19 cellular contexts compared by ENCODE assay signal in the genomic region with DNA sequence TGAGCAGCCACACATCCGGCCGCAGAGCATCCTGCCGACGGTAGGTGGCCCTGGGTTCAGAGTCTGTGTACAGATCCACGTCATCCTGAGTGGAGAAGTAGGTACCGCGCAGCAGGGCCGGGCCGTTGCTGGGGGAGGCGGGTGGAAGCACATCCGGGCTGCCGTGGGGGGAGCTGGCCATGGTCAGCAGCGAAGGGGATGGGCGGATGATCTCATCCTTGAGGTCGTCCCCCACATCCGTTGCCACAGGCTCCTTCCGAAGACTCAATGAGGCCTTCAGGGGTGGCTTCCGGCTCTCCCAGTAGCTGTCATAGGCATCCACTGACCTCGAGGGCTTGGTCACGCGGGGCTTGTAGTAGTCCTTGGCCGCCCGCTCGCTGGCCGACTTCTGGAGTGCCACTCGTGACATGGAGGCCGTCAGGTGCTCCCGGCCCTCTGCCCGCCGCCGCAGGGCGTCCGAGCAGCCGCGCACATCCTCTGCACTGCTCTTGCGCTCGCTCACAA. TPM values are rescaled to one million over a fixed set of nuclear protein-coding genes. Genes with fewer than 3 reads are reported as not detected.
DNase-seq lines count a peak whose midpoint lies in the region; TF ChIP-seq lines count a peak whose summit lies in the region.
"Had no signal": no experiment of that assay in that cellular context is flagged by ENCODE, and none has a peak within 500 bp of the region (broad histone marks: within the 10 kb centered on the region; RNA-seq: fewer than 3 reads in every experiment).

No MANE protein-coding gene starts in this region.

- intact Hi-C loops in posterior vena cava (cut with DNase I) = no loop called here

- DNase-seq in D341Med (ENCODE audit: low spot score) = peak; percentile 18
- peak; percentile 5 for DNase-seq in iPS-NIHi7 (ENCODE audit: extremely low spot score)
- DNase-seq in posterior vena cava (ENCODE audit: low spot score) = peak; percentile 73
- no peak for DNase-seq in NOMO-1 (lab: John Stamatoyannopoulos, UW; ENCODE audit: unreplicated experiment in 2 of 2)
- DNase-seq in NCI-H1105 (lab: John Stamatoyannopoulos, UW) = no peak
- DNase-seq in AML-193 (lab: John Stamatoyannopoulos, UW) = no peak
- DNase-seq: activated CD4-positive, alpha-beta memory T cell treated with anti-CD3 and anti-CD28 coated beads, Interleukin-2, amount 10 ng/mL, durations not matched to agents 7 days and 5 days; activated CD8-positive, alpha-beta memory T cell treated with anti-CD3 and anti-CD28 coated beads, Interleukin-2, amount 50 U/mL, for 4 hours; activated naive CD4-positive, alpha-beta T cell treated with anti-CD3 and anti-CD28 coated beads, Interleukin-2, amount 10 ng/mL, durations not matched to agents 7 days and 5 days; cerebellar nuclear complex; DMS53; hippocampal formation; immature natural killer cell; NCI-H1436; NCI-H2081 treated with DMSO at 0.1 percent for 48 hours; NCI-H345; NCI-H69; stimulated activated CD4-positive, alpha-beta T cell treated with anti-CD3 and anti-CD28 coated beads, Interleukin-4, amount 100 ng/mL, for 24 hours had no signal

TF ChIP-seq in PFSK-1, 5 proteins besides CTCF, POLR2A, EP300 and RAD21:
- TF ChIP-seq POLR2AphosphoS5 (IDR thresholded peaks at IDR 0.05; ENCODE audit: low read depth, low read length) (no peak), FOXP2 (optimal IDR thresholded peaks at IDR 0.05; ENCODE audit: borderline replicate concordance, extremely low read depth, extremely low read length, insufficient read depth) (peak; percentile 99), SIN3A (IDR thresholded peaks at IDR 0.05; ENCODE audit: borderline replicate concordance, insufficient read depth, low read length) (no peak), TAF1 (IDR thresholded peaks at IDR 0.05; ENCODE audit: borderline replicate concordance, insufficient read depth, low read length) (no peak)
- TF ChIP-seq, protein P1, sequence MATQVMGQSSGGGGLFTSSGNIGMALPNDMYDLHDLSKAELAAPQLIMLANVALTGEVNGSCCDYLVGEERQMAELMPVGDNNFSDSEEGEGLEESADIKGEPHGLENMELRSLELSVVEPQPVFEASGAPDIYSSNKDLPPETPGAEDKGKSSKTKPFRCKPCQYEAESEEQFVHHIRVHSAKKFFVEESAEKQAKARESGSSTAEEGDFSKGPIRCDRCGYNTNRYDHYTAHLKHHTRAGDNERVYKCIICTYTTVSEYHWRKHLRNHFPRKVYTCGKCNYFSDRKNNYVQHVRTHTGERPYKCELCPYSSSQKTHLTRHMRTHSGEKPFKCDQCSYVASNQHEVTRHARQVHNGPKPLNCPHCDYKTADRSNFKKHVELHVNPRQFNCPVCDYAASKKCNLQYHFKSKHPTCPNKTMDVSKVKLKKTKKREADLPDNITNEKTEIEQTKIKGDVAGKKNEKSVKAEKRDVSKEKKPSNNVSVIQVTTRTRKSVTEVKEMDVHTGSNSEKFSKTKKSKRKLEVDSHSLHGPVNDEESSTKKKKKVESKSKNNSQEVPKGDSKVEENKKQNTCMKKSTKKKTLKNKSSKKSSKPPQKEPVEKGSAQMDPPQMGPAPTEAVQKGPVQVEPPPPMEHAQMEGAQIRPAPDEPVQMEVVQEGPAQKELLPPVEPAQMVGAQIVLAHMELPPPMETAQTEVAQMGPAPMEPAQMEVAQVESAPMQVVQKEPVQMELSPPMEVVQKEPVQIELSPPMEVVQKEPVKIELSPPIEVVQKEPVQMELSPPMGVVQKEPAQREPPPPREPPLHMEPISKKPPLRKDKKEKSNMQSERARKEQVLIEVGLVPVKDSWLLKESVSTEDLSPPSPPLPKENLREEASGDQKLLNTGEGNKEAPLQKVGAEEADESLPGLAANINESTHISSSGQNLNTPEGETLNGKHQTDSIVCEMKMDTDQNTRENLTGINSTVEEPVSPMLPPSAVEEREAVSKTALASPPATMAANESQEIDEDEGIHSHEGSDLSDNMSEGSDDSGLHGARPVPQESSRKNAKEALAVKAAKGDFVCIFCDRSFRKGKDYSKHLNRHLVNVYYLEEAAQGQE (IDR thresholded peaks at IDR 0.05; ENCODE audit: insufficient read depth in 1 of 2, low read depth in 2 of 2, low read length in 2 of 2) = peak in 1 of 2 experiments; percentile 52; a peak in 1 of 4 replicates

RNA-seq across cellular contexts. Expression of a gene that starts 9.2 kb away (rescaled TPM):
- 7.6 TPM for polyA plus RNA-seq in PFSK-1 (2012; ENCODE audit: insufficient read length, low read depth)
- 1 to 10 TPM; 4.5 TPM for total RNA-seq in posterior vena cava

RNA-seq across cellular contexts. Expression of a gene that starts 30.0 kb away (rescaled TPM):
- polyA plus RNA-seq in PFSK-1 (2012; ENCODE audit: insufficient read length, low read depth) = 111 TPM
- total RNA-seq in posterior vena cava = 10 to 100 TPM; 44.8 to 46.6 TPM

Comparison
In these comparisons a context has a peak if more than half of its experiments do, and no peak if none do; other contexts are left out.
1. DNase-seq: peak in D341Med (single experiment), iPS-NIHi7 (single experiment) and posterior vena cava (single experiment); none in NOMO-1 (0 of 2), NCI-H1105 (single experiment) and AML-193 (0 of 2).